21 cellular contexts compared by ENCODE assay signal in genomic region chr15:63010386-63010785, GRCh38. TPM values are rescaled to one million over a fixed set of nuclear protein-coding genes. Genes with fewer than 3 reads are reported as not detected.
DNase-seq lines count a peak whose midpoint lies in the region; ATAC-seq, FAIRE-seq and TF ChIP-seq lines count a peak whose summit lies in the region.
"Had no signal": no experiment of that assay in that cellular context is flagged by ENCODE, and none has a peak within 500 bp of the region (broad histone marks: within the 10 kb centered on the region; RNA-seq: fewer than 3 reads in every experiment).

No MANE protein-coding gene starts in this region.

- no peak for TF ChIP-seq RAD21 in HepG2 (CRISPR knock-in tag; IDR thresholded peaks at IDR 0.05)

- H3K4me1 ChIP-seq in HepG2 (ENCODE audit: insufficient read depth, low read length): peaks cover 56% of the 10 kb centered on the region
- H3K4me1 ChIP-seq in mucosa of descending colon (ENCODE audit: low read depth): no peaks in the 10 kb centered on the region
- H3K4me1 ChIP-seq: BLaER1 had no signal

- H3K27ac ChIP-seq in HepG2 (ENCODE audit: extremely low read length, insufficient read depth, low read length): peak overlapping the region; percentile 82
- H3K27ac ChIP-seq: 22Rv1, A549, BLaER1 had no signal

- H4K20me1 ChIP-seq in HepG2 (ENCODE audit: insufficient read depth, low read length): no peaks in the 10 kb centered on the region
- H4K20me1 ChIP-seq: BLaER1 had no signal

- no TSS peak for BruUV-seq in HepG2 (replicated peaks; lab: Mats Ljungman, UMichigan)

- 0 out of 2 replicates have a peak overlapping the region, but pooled peaks have one; percentile 25 for H3K4me2 ChIP-seq in HepG2 (ENCODE audit: low read depth, low read length)
- H3K4me2 ChIP-seq: A549, BLaER1 had no signal

- ATAC-seq in HepG2 (no peak; the same call in 2 of the 3 replicates), mucosa of descending colon (peak; percentile 69), GM19463 (IDR thresholded peaks at IDR 0.05; ENCODE audit: unreplicated experiment) (no peak)
- ATAC-seq: A549, GM12878, K562 had no signal

- peak; percentile 9 for DNase-seq in DMS53 (lab: John Stamatoyannopoulos, UW)
- no peak for DNase-seq in DMS53 treated with DMSO at 0.1 percent for 48 hours (lab: John Stamatoyannopoulos, UW; ENCODE audit: unreplicated experiment)
- no peak for DNase-seq in HepG2 (ENCODE audit: low spot score)
- DNase-seq in mucosa of descending colon: no peak
- no peak for DNase-seq in mesenteric fat pad (ENCODE audit: low spot score)
- no peak for DNase-seq in NCI-H128 (lab: John Stamatoyannopoulos, UW; ENCODE audit: unreplicated experiment)
- DNase-seq in activated CD4-positive, alpha-beta T cell treated with anti-CD3 and anti-CD28 coated beads for 48 hours: no peak
- DNase-seq: AML-193; CD4-positive, alpha-beta memory T cell; DMS153; DND-41; EL; H9 had no signal

- peak; percentile 57 for FAIRE-seq in HepG2 (lab: Jason Lieb, UNC)
- FAIRE-seq: A549, GM12878, GM19239, H1, K562 had no signal

- TF ChIP-seq EP300 in HepG2 (IDR thresholded peaks at IDR 0.05; ENCODE audit: low read depth in 2 of 2, low read length in 2 of 2) (peak in 1 of 2 experiments; percentile 24; a peak in 1 of 4 replicates), HepG2 (CRISPR knock-in tag; IDR thresholded peaks at IDR 0.05; ENCODE audit: borderline replicate concordance) (no peak)

- no peak overlapping the region for H2AFZ ChIP-seq in HepG2 (ENCODE audit: low read length)

- TF ChIP-seq POLR2A in HepG2 (IDR thresholded peaks at IDR 0.05; ENCODE audit: insufficient read depth in 1 of 2, low read depth in 2 of 2, low read length in 2 of 2): no peak

- no peak overlapping the region for H3K9ac ChIP-seq in HepG2 (ENCODE audit: insufficient read depth, low read depth, low read length)
- H3K9ac ChIP-seq: BLaER1 had no signal

- H3K79me2 ChIP-seq in HepG2 (ENCODE audit: insufficient read depth, low read length): no peaks in the 10 kb centered on the region

- no peaks in the 10 kb centered on the region for H3K36me3 ChIP-seq in HepG2 (replicated peaks in 1 of 2; ENCODE audit: control insufficient read depth in 1 of 2, insufficient read depth in 2 of 2, low read length in 2 of 2)
- H3K36me3 ChIP-seq in mucosa of descending colon (ENCODE audit: low read depth): no peaks in the 10 kb centered on the region
- H3K36me3 ChIP-seq: BLaER1 had no signal

- no peak overlapping the region for H3K4me3 ChIP-seq in HepG2 (replicated peaks in 1 of 3; ENCODE audit: insufficient read depth in 1 of 3, low read depth in 2 of 3, low read length in 3 of 3)
- H3K4me3 ChIP-seq in mucosa of descending colon: no peak overlapping the region
- H3K4me3 ChIP-seq: A549, BLaER1, GM12878, K562 had no signal

- TF ChIP-seq CTCF in HepG2 (CRISPR knock-in tag; IDR thresholded peaks at IDR 0.05) (no peak), mucosa of descending colon (IDR thresholded peaks at IDR 0.05) (no peak)

- 32% methylated on average over 3 of the region's 3 CpGs for WGBS in HepG2 (ENCODE audit: low lambda C conversion rate)

- intact Hi-C loops in HepG2 (cut with micrococcal nuclease; ENCODE audit: unreplicated experiment) (loop anchor here (10.0 kb wide), 1 partner anchor 116 kb away; no protein-coding TSS in a partner anchor), mucosa of descending colon (cut with DNase I, micrococcal nuclease) (no loop called here)

- POLR2A ChIA-PET in HepG2 (lab: Yijun Ruan, JAX): interaction anchor here (1.5 kb wide), 1 partner anchor 12 kb away, joined by 5 read pairs; no protein-coding TSS in a partner anchor

- CTCF ChIA-PET in HepG2 (lab: Yijun Ruan, JAX; ENCODE audit: low intra/inter-chr PET ratio, low total read pairs): no interaction called here

- in situ Hi-C loops in HepG2 (cut with HindIII; ENCODE audit: extremely low pct_ligation_motif_present, low pct_unique_long_range_greater_than_20kb): no loop called here

- H3K9me3 ChIP-seq in HepG2 (ENCODE audit: low read length) (no peaks in the 10 kb centered on the region), mucosa of descending colon (no peaks in the 10 kb centered on the region)
- H3K9me3 ChIP-seq: BLaER1 had no signal

- H3K27me3 ChIP-seq in HepG2 (ENCODE audit: control insufficient read depth in 1 of 2, insufficient read depth in 2 of 2, low read length in 2 of 2): no peaks in the 10 kb centered on the region
- H3K27me3 ChIP-seq: BLaER1 had no signal

TF ChIP-seq in HepG2, 621 proteins besides CTCF, POLR2A, EP300 and RAD21 (continues in another document):
- TF ChIP-seq E2F1 (CRISPR knock-in tag; IDR thresholded peaks at IDR 0.05): no peak
- TF ChIP-seq FIP1L1 (IDR thresholded peaks at IDR 0.05; ENCODE audit: borderline replicate concordance, insufficient read depth, low read depth, low read length): no peak
- TF ChIP-seq YY1 (IDR thresholded peaks at IDR 0.05; ENCODE audit: insufficient read depth, insufficient replicate concordance, low read depth, low read length): peak; percentile 51
- TF ChIP-seq ISX (CRISPR knock-in tag; conservative IDR thresholded peaks at IDR 0.05): no peak
- TF ChIP-seq E2F5 (CRISPR knock-in tag; conservative IDR thresholded peaks at IDR 0.05): no peak
- peak; percentile 29; the same call in 1 of the 2 replicates for TF ChIP-seq SALL1 (CRISPR knock-in tag; IDR thresholded peaks at IDR 0.05)
- no peak for TF ChIP-seq ZBTB46 (CRISPR knock-in tag; IDR thresholded peaks at IDR 0.05; ENCODE audit: borderline replicate concordance)
- peak; percentile 53; the same call in 1 of the 2 replicates for TF ChIP-seq MIXL1 (CRISPR knock-in tag; IDR thresholded peaks at IDR 0.05)
- peak; percentile 14 for TF ChIP-seq TEAD3 (CRISPR knock-in tag; optimal IDR thresholded peaks at IDR 0.05; ENCODE audit: borderline replicate concordance)
- no peak for TF ChIP-seq NR3C1 (CRISPR knock-in tag; IDR thresholded peaks at IDR 0.05)
- no peak for TF ChIP-seq REL (CRISPR knock-in tag; conservative IDR thresholded peaks at IDR 0.05)
- no peak for TF ChIP-seq XBP1 (CRISPR knock-in tag; IDR thresholded peaks at IDR 0.05)
- 0 out of 2 replicates have a peak, but pooled peaks have one; percentile 10 for TF ChIP-seq SOX5 (CRISPR knock-in tag; IDR thresholded peaks at IDR 0.05; ENCODE audit: borderline replicate concordance)
- TF ChIP-seq HDAC1 (CRISPR knock-in tag; IDR thresholded peaks at IDR 0.05): no peak
- TF ChIP-seq ZNF720 (CRISPR knock-in tag; IDR thresholded peaks at IDR 0.05): no peak

RNA-seq across cellular contexts. Expression of gene TPM1, which starts 32.2 kb away (rescaled TPM):
- total RNA-seq in HepG2 (2016; rRNA removed; fragmentation: Illumina TruSeq; extraction: Trizol) (98.9 and 113 TPM in 2 replicates), mucosa of descending colon (1,000 to 10,000 TPM in 1 of 3 donors, 100 to 1,000 TPM in 2; 613 to 1,704 (median 696) TPM), mesenteric fat pad (154 TPM)
- 49.9 and 54.7 TPM in 2 replicates for total RNA-seq in HepG2 (2016; cell fraction: cytosol; rRNA removed; fragmentation: Illumina TruSeq; extraction: Trizol; ENCODE audit: low read depth)
- 98.4 and 114 TPM in 2 replicates for total RNA-seq in HepG2 (2016; cell fraction: insoluble cytoplasmic fraction; rRNA removed; fragmentation: Illumina TruSeq; extraction: Trizol)
- 81.1 and 86.7 TPM in 2 replicates for total RNA-seq in HepG2 (2016; cell fraction: membrane; rRNA removed; fragmentation: Illumina TruSeq; extraction: Trizol)
- total RNA-seq in HepG2 (2016; cell fraction: nucleus; rRNA removed; fragmentation: Illumina TruSeq; extraction: Trizol): 75.6 and 78.8 TPM in 2 replicates
- polyA plus RNA-seq in HepG2 (2011; rRNA removed): 92.4 and 109 TPM in 2 replicates
- polyA plus RNA-seq in HepG2 (2011; cell fraction: cytosol; rRNA removed): 45.6 and 56.5 TPM in 2 replicates
- 245 and 247 TPM in 2 replicates for polyA plus RNA-seq in HepG2 (2011; cell fraction: nucleus; rRNA removed)
- 72.3 and 73.8 TPM in 2 replicates for polyA plus RNA-seq in HepG2 (2012)
- polyA plus RNA-seq in HepG2 (2016; cell fraction: cytosol; fragmentation: Illumina TruSeq; extraction: Trizol; ENCODE audit: low read depth): 39.7 and 50.0 TPM in 2 replicates
- polyA plus RNA-seq in HepG2 (2016; cell fraction: insoluble cytoplasmic fraction; fragmentation: Illumina TruSeq; extraction: Trizol; ENCODE audit: low read depth): 112 and 120 TPM in 2 replicates
- 59.4 and 60.5 TPM in 2 replicates for polyA plus RNA-seq in HepG2 (2016; cell fraction: membrane; fragmentation: Illumina TruSeq; extraction: Trizol; ENCODE audit: low read depth)
- 97.1 and 98.9 TPM in 2 replicates for polyA plus RNA-seq in HepG2 (2016; cell fraction: nucleus; fragmentation: Illumina TruSeq; extraction: Trizol; ENCODE audit: insufficient read depth, low read depth)
- polyA minus RNA-seq in HepG2 (2011; rRNA and poly(A)+ RNA removed; ENCODE audit: low replicate concordance): 56.1 and 110 TPM in 2 replicates
- polyA minus RNA-seq in HepG2 (2011; cell fraction: cytosol; rRNA and poly(A)+ RNA removed): 22.5 and 29.1 TPM in 2 replicates
- polyA minus RNA-seq in HepG2 (2011; cell fraction: nucleus; rRNA and poly(A)+ RNA removed): 274 and 286 TPM in 2 replicates
